In the genomic region with DNA sequence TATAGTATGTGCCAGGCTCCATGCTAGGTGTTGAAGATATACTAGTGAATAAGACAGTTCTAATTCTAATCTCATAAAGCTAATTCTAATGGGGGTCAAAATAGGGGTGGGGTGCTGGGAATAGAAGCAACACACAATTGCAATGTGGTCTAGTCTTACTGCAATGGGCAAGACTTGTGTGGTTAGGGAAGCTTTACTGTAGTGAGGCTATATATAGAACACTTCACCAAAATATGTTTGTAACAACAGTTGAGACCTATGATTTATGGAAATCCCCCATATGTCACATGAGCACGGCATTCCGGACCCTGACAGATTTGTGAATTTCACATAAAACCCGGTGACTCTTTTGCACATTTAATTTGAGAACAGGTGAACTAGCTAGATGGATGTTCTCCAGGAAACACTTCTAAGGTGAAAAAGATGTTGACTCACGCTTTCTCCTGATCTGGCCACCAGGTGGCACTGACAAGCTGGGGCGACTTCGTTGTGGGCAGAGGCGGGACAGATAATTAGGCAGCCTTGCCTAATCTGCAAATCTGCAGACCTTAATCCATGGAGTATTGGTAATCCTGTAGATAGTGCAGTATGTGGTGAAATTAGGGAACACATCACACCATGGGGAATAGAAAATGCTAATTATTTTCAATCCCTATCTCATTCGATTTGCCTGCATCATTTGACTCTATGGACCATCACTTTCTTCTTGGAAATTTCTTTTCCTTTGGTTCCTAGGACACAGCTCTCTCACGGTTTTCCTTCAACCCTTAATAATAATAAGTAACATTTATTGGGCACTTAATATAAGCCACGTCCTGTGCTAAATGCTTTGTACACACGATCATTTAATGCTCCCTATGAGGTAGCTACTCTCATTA, we compare ENCODE assay signal across 1 cellular context.
A peak's percentile ranks its signal among the peaks of the same experiment; 100 is the strongest.
TF ChIP-seq lines count a peak whose summit lies in the region.

No MANE protein-coding gene starts in this region.

TF ChIP-seq in K562, 482 proteins besides CTCF, POLR2A, EP300 and RAD21 (continued from another document):
- TF ChIP-seq, protein P1, sequence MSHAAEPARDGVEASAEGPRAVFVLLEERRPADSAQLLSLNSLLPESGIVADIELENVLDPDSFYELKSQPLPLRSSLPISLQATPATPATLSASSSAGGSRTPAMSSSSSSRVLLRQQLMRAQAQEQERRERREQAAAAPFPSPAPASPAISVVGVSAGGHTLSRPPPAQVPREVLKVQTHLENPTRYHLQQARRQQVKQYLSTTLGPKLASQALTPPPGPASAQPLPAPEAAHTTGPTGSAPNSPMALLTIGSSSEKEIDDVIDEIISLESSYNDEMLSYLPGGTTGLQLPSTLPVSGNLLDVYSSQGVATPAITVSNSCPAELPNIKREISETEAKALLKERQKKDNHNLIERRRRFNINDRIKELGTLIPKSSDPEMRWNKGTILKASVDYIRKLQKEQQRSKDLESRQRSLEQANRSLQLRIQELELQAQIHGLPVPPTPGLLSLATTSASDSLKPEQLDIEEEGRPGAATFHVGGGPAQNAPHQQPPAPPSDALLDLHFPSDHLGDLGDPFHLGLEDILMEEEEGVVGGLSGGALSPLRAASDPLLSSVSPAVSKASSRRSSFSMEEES (CRISPR knock-in tag; IDR thresholded peaks at IDR 0.05) = no peak
- TF ChIP-seq KAT8 (IDR thresholded peaks at IDR 0.05; ENCODE audit: low read depth) = no peak
- TF ChIP-seq ASH1L (IDR thresholded peaks at IDR 0.05; ENCODE audit: borderline replicate concordance, low read depth, partially characterized antibody) = no peak
- TF ChIP-seq, protein P2, sequence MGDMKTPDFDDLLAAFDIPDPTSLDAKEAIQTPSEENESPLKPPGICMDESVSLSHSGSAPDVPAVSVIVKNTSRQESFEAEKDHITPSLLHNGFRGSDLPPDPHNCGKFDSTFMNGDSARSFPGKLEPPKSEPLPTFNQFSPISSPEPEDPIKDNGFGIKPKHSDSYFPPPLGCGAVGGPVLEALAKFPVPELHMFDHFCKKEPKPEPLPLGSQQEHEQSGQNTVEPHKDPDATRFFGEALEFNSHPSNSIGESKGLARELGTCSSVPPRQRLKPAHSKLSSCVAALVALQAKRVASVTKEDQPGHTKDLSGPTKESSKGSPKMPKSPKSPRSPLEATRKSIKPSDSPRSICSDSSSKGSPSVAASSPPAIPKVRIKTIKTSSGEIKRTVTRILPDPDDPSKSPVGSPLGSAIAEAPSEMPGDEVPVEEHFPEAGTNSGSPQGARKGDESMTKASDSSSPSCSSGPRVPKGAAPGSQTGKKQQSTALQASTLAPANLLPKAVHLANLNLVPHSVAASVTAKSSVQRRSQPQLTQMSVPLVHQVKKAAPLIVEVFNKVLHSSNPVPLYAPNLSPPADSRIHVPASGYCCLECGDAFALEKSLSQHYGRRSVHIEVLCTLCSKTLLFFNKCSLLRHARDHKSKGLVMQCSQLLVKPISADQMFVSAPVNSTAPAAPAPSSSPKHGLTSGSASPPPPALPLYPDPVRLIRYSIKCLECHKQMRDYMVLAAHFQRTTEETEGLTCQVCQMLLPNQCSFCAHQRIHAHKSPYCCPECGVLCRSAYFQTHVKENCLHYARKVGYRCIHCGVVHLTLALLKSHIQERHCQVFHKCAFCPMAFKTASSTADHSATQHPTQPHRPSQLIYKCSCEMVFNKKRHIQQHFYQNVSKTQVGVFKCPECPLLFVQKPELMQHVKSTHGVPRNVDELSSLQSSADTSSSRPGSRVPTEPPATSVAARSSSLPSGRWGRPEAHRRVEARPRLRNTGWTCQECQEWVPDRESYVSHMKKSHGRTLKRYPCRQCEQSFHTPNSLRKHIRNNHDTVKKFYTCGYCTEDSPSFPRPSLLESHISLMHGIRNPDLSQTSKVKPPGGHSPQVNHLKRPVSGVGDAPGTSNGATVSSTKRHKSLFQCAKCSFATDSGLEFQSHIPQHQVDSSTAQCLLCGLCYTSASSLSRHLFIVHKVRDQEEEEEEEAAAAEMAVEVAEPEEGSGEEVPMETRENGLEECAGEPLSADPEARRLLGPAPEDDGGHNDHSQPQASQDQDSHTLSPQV (IDR thresholded peaks at IDR 0.05) = no peak
- TF ChIP-seq SIN3B (IDR thresholded peaks at IDR 0.05; ENCODE audit: low read depth) = no peak
- TF ChIP-seq, protein P3, sequence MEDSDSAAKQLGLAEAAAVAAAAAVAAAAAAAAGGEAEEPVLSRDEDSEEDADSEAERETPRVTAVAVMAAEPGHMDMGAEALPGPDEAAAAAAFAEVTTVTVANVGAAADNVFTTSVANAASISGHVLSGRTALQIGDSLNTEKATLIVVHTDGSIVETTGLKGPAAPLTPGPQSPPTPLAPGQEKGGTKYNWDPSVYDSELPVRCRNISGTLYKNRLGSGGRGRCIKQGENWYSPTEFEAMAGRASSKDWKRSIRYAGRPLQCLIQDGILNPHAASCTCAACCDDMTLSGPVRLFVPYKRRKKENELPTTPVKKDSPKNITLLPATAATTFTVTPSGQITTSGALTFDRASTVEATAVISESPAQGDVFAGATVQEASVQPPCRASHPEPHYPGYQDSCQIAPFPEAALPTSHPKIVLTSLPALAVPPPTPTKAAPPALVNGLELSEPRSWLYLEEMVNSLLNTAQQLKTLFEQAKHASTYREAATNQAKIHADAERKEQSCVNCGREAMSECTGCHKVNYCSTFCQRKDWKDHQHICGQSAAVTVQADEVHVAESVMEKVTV (CRISPR knock-in tag; IDR thresholded peaks at IDR 0.05) = peak; percentile 94
- TF ChIP-seq, protein P4, sequence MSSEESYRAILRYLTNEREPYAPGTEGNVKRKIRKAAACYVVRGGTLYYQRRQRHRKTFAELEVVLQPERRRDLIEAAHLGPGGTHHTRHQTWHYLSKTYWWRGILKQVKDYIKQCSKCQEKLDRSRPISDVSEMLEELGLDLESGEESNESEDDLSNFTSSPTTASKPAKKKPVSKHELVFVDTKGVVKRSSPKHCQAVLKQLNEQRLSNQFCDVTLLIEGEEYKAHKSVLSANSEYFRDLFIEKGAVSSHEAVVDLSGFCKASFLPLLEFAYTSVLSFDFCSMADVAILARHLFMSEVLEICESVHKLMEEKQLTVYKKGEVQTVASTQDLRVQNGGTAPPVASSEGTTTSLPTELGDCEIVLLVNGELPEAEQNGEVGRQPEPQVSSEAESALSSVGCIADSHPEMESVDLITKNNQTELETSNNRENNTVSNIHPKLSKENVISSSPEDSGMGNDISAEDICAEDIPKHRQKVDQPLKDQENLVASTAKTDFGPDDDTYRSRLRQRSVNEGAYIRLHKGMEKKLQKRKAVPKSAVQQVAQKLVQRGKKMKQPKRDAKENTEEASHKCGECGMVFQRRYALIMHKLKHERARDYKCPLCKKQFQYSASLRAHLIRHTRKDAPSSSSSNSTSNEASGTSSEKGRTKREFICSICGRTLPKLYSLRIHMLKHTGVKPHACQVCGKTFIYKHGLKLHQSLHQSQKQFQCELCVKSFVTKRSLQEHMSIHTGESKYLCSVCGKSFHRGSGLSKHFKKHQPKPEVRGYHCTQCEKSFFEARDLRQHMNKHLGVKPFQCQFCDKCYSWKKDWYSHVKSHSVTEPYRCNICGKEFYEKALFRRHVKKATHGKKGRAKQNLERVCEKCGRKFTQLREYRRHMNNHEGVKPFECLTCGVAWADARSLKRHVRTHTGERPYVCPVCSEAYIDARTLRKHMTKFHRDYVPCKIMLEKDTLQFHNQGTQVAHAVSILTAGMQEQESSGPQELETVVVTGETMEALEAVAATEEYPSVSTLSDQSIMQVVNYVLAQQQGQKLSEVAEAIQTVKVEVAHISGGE (CRISPR knock-in tag; IDR thresholded peaks at IDR 0.05) = no peak
- no peak for TF ChIP-seq KAT7 (CRISPR knock-in tag; IDR thresholded peaks at IDR 0.05; ENCODE audit: borderline replicate concordance)
- TF ChIP-seq SNIP1 (IDR thresholded peaks at IDR 0.05; ENCODE audit: low read depth) = no peak
- no peak for TF ChIP-seq ZBED1 (IDR thresholded peaks at IDR 0.05)
- TF ChIP-seq IFI16 (CRISPR knock-in tag; IDR thresholded peaks at IDR 0.05) = no peak
- TF ChIP-seq HDAC2 (IDR thresholded peaks at IDR 0.05) = 0 out of 2 replicates have a peak, but pooled peaks have one; percentile 39
- TF ChIP-seq RB1 (IDR thresholded peaks at IDR 0.05; ENCODE audit: low read depth) = peak; percentile 66; the same call in 1 of the 2 replicates
- no peak for TF ChIP-seq ZNF24 (IDR thresholded peaks at IDR 0.05)
- peak; percentile 9; the same call in 1 of the 2 replicates for TF ChIP-seq CXXC5 (CRISPR knock-in tag; IDR thresholded peaks at IDR 0.05)
- peak; percentile 42; the same call in 1 of the 2 replicates for TF ChIP-seq CEBPB (tag; IDR thresholded peaks at IDR 0.05)
- no peak for TF ChIP-seq USF1 (CRISPR knock-in tag; IDR thresholded peaks at IDR 0.05)
- peak; percentile 71; the same call in 1 of the 2 replicates for TF ChIP-seq C11orf30 (IDR thresholded peaks at IDR 0.05; ENCODE audit: low read depth)
- peak; percentile 43; the same call in 1 of the 2 replicates for TF ChIP-seq JUND (IDR thresholded peaks at IDR 0.05; ENCODE audit: borderline replicate concordance, low read depth, low read length)
- peak; percentile 39; the same call in 1 of the 3 replicates for TF ChIP-seq JUND (tag; IDR thresholded peaks at IDR 0.05; ENCODE audit: borderline replicate concordance, low read depth, low read length)
- 0 out of 2 replicates have a peak, but pooled peaks have one; percentile 26 for TF ChIP-seq ZNF212 (CRISPR knock-in tag; IDR thresholded peaks at IDR 0.05)
- no peak for TF ChIP-seq NUFIP1 (IDR thresholded peaks at IDR 0.05; ENCODE audit: partially characterized antibody)
- no peak for TF ChIP-seq RHOXF2B (CRISPR knock-in tag; conservative IDR thresholded peaks at IDR 0.05)
- TF ChIP-seq HNRNPLL (IDR thresholded peaks at IDR 0.05; ENCODE audit: low read depth, low read length, poor library complexity, severe bottlenecking) = no peak
- TF ChIP-seq MCM2 (IDR thresholded peaks at IDR 0.05; ENCODE audit: low read depth) = no peak
- no peak for TF ChIP-seq ETV1 (tag; conservative IDR thresholded peaks at IDR 0.05; ENCODE audit: low read depth)
- TF ChIP-seq, protein P5, sequence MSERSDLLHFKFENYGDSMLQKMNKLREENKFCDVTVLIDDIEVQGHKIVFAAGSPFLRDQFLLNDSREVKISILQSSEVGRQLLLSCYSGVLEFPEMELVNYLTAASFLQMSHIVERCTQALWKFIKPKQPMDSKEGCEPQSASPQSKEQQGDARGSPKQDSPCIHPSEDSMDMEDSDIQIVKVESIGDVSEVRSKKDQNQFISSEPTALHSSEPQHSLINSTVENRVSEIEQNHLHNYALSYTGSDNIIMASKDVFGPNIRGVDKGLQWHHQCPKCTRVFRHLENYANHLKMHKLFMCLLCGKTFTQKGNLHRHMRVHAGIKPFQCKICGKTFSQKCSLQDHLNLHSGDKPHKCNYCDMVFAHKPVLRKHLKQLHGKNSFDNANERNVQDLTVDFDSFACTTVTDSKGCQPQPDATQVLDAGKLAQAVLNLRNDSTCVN (CRISPR knock-in tag; IDR thresholded peaks at IDR 0.05) = 0 out of 2 replicates have a peak, but pooled peaks have one; percentile 31
- TF ChIP-seq E4F1 (CRISPR knock-in tag; IDR thresholded peaks at IDR 0.05; ENCODE audit: borderline replicate concordance) = no peak
- no peak for TF ChIP-seq ZBTB1 (CRISPR knock-in tag; IDR thresholded peaks at IDR 0.05; ENCODE audit: borderline replicate concordance, low read depth)
